1 cellular context compared by ENCODE assay signal in the genomic region with DNA sequence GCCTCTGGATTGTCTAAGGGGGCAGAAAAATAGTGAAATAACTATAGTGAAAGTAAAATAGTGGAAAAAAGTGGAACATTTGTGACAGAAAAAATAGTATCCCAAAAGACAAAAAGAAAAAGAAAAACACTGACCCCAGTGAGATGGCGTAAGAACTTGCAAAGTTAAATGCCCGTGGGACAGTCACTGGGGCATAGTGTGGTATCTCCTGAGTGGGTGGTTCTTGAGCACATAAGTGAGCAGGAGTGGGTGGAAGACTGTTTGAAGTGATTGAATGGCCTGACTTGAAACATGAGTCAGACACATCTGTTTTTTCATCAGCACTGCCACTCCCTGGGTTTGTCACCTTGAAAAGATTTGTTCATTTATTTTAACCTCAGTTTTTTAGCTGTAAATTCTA.
TF ChIP-seq lines count a peak whose summit lies in the region.

No MANE protein-coding gene starts in this region.

TF ChIP-seq in GM12878, 131 proteins besides CTCF, POLR2A, EP300 and RAD21 (continues in another document):
- no peak for TF ChIP-seq JUND (IDR thresholded peaks at IDR 0.05; ENCODE audit: low read depth, low read length)
- TF ChIP-seq PRDM15 (CRISPR knock-in tag; IDR thresholded peaks at IDR 0.05): no peak
- TF ChIP-seq ETV6 (conservative IDR thresholded peaks at IDR 0.05 in 1 of 2, IDR thresholded peaks at IDR 0.05 in 1 of 2; ENCODE audit: borderline replicate concordance in 1 of 2, low read depth in 1 of 2): no peak
- no peak for TF ChIP-seq SRF (IDR thresholded peaks at IDR 0.05; ENCODE audit: low read depth in 2 of 2, low read length in 2 of 2)
- TF ChIP-seq, protein P1, sequence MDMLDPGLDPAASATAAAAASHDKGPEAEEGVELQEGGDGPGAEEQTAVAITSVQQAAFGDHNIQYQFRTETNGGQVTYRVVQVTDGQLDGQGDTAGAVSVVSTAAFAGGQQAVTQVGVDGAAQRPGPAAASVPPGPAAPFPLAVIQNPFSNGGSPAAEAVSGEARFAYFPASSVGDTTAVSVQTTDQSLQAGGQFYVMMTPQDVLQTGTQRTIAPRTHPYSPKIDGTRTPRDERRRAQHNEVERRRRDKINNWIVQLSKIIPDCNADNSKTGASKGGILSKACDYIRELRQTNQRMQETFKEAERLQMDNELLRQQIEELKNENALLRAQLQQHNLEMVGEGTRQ (IDR thresholded peaks at IDR 0.05; ENCODE audit: borderline replicate concordance, low read depth, low read length): no peak
- no peak for TF ChIP-seq FOXK2 (IDR thresholded peaks at IDR 0.05)
- TF ChIP-seq, protein P2, sequence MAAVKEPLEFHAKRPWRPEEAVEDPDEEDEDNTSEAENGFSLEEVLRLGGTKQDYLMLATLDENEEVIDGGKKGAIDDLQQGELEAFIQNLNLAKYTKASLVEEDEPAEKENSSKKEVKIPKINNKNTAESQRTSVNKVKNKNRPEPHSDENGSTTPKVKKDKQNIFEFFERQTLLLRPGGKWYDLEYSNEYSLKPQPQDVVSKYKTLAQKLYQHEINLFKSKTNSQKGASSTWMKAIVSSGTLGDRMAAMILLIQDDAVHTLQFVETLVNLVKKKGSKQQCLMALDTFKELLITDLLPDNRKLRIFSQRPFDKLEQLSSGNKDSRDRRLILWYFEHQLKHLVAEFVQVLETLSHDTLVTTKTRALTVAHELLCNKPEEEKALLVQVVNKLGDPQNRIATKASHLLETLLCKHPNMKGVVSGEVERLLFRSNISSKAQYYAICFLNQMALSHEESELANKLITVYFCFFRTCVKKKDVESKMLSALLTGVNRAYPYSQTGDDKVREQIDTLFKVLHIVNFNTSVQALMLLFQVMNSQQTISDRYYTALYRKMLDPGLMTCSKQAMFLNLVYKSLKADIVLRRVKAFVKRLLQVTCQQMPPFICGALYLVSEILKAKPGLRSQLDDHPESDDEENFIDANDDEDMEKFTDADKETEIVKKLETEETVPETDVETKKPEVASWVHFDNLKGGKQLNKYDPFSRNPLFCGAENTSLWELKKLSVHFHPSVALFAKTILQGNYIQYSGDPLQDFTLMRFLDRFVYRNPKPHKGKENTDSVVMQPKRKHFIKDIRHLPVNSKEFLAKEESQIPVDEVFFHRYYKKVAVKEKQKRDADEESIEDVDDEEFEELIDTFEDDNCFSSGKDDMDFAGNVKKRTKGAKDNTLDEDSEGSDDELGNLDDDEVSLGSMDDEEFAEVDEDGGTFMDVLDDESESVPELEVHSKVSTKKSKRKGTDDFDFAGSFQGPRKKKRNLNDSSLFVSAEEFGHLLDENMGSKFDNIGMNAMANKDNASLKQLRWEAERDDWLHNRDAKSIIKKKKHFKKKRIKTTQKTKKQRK (IDR thresholded peaks at IDR 0.05; ENCODE audit: low read depth, low read length): no peak
- no peak for TF ChIP-seq CHD4 (IDR thresholded peaks at IDR 0.05)
- TF ChIP-seq ZNF274 (IDR thresholded peaks at IDR 0.05; ENCODE audit: insufficient read depth, insufficient read length): no peak
- TF ChIP-seq, protein P3, sequence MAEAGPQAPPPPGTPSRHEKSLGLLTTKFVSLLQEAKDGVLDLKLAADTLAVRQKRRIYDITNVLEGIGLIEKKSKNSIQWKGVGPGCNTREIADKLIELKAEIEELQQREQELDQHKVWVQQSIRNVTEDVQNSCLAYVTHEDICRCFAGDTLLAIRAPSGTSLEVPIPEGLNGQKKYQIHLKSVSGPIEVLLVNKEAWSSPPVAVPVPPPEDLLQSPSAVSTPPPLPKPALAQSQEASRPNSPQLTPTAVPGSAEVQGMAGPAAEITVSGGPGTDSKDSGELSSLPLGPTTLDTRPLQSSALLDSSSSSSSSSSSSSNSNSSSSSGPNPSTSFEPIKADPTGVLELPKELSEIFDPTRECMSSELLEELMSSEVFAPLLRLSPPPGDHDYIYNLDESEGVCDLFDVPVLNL (IDR thresholded peaks at IDR 0.05; ENCODE audit: low read depth, low read length): no peak
- TF ChIP-seq ZNF622 (IDR thresholded peaks at IDR 0.05): no peak
- no peak for TF ChIP-seq PML (IDR thresholded peaks at IDR 0.05; ENCODE audit: low read length)
- TF ChIP-seq NFIC (IDR thresholded peaks at IDR 0.05; ENCODE audit: low read depth, low read length): 0 out of 2 replicates have a peak, but pooled peaks have one; percentile 26
- TF ChIP-seq, protein P4, sequence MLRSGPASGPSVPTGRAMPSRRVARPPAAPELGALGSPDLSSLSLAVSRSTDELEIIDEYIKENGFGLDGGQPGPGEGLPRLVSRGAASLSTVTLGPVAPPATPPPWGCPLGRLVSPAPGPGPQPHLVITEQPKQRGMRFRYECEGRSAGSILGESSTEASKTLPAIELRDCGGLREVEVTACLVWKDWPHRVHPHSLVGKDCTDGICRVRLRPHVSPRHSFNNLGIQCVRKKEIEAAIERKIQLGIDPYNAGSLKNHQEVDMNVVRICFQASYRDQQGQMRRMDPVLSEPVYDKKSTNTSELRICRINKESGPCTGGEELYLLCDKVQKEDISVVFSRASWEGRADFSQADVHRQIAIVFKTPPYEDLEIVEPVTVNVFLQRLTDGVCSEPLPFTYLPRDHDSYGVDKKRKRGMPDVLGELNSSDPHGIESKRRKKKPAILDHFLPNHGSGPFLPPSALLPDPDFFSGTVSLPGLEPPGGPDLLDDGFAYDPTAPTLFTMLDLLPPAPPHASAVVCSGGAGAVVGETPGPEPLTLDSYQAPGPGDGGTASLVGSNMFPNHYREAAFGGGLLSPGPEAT (IDR thresholded peaks at IDR 0.05; ENCODE audit: low read depth): 0 out of 2 replicates have a peak, but pooled peaks have one; percentile 39
- TF ChIP-seq CBX3 (IDR thresholded peaks at IDR 0.05; ENCODE audit: borderline replicate concordance, low read depth): no peak
- 0 out of 2 replicates have a peak, but pooled peaks have one; percentile 25 for TF ChIP-seq ZNF384 (IDR thresholded peaks at IDR 0.05; ENCODE audit: borderline replicate concordance, low read depth, low read length)
- no peak for TF ChIP-seq ELK1 (IDR thresholded peaks at IDR 0.05; ENCODE audit: low read depth, low read length)
- no peak for TF ChIP-seq POLR2AphosphoS2 (IDR thresholded peaks at IDR 0.05; ENCODE audit: low read depth, low read length)
- TF ChIP-seq TARDBP (IDR thresholded peaks at IDR 0.05; ENCODE audit: borderline replicate concordance): no peak
- TF ChIP-seq NR2C2 (IDR thresholded peaks at IDR 0.05; ENCODE audit: borderline replicate concordance, control insufficient read depth, insufficient read length, low read depth): no peak
- TF ChIP-seq MEF2A (IDR thresholded peaks at IDR 0.05; ENCODE audit: insufficient read depth, low read depth, low read length): no peak
- no peak for TF ChIP-seq SUPT20H (IDR thresholded peaks at IDR 0.05; ENCODE audit: borderline replicate concordance, control insufficient read depth, low read depth, low read length)
- peak in 1 of 2 experiments; percentile 77; a peak in 1 of 3 replicates for TF ChIP-seq EGR1 (IDR thresholded peaks at IDR 0.05; ENCODE audit: borderline replicate concordance in 1 of 2, low read depth in 2 of 2, low read length in 2 of 2)
- TF ChIP-seq, protein P5, sequence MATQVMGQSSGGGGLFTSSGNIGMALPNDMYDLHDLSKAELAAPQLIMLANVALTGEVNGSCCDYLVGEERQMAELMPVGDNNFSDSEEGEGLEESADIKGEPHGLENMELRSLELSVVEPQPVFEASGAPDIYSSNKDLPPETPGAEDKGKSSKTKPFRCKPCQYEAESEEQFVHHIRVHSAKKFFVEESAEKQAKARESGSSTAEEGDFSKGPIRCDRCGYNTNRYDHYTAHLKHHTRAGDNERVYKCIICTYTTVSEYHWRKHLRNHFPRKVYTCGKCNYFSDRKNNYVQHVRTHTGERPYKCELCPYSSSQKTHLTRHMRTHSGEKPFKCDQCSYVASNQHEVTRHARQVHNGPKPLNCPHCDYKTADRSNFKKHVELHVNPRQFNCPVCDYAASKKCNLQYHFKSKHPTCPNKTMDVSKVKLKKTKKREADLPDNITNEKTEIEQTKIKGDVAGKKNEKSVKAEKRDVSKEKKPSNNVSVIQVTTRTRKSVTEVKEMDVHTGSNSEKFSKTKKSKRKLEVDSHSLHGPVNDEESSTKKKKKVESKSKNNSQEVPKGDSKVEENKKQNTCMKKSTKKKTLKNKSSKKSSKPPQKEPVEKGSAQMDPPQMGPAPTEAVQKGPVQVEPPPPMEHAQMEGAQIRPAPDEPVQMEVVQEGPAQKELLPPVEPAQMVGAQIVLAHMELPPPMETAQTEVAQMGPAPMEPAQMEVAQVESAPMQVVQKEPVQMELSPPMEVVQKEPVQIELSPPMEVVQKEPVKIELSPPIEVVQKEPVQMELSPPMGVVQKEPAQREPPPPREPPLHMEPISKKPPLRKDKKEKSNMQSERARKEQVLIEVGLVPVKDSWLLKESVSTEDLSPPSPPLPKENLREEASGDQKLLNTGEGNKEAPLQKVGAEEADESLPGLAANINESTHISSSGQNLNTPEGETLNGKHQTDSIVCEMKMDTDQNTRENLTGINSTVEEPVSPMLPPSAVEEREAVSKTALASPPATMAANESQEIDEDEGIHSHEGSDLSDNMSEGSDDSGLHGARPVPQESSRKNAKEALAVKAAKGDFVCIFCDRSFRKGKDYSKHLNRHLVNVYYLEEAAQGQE (IDR thresholded peaks at IDR 0.05; ENCODE audit: low read depth, low read length): no peak
- peak; percentile 75 for TF ChIP-seq ATF7 (IDR thresholded peaks at IDR 0.05; ENCODE audit: low read depth)
- no peak for TF ChIP-seq STAT1 (conservative IDR thresholded peaks at IDR 0.05)
- TF ChIP-seq PKNOX1 (IDR thresholded peaks at IDR 0.05): peak; percentile 81
- no peak for TF ChIP-seq HCFC1 (IDR thresholded peaks at IDR 0.05; ENCODE audit: low read length)
- no peak for TF ChIP-seq ZNF592 (IDR thresholded peaks at IDR 0.05)
- no peak for TF ChIP-seq BRCA1 (IDR thresholded peaks at IDR 0.05; ENCODE audit: low read depth, low read length)
- no peak for TF ChIP-seq EED (IDR thresholded peaks at IDR 0.05; ENCODE audit: low read depth)
- no peak for TF ChIP-seq RBBP5 (conservative IDR thresholded peaks at IDR 0.05)
